Comparison of ENCODE assay signal across 16 cellular contexts in the genomic region with DNA sequence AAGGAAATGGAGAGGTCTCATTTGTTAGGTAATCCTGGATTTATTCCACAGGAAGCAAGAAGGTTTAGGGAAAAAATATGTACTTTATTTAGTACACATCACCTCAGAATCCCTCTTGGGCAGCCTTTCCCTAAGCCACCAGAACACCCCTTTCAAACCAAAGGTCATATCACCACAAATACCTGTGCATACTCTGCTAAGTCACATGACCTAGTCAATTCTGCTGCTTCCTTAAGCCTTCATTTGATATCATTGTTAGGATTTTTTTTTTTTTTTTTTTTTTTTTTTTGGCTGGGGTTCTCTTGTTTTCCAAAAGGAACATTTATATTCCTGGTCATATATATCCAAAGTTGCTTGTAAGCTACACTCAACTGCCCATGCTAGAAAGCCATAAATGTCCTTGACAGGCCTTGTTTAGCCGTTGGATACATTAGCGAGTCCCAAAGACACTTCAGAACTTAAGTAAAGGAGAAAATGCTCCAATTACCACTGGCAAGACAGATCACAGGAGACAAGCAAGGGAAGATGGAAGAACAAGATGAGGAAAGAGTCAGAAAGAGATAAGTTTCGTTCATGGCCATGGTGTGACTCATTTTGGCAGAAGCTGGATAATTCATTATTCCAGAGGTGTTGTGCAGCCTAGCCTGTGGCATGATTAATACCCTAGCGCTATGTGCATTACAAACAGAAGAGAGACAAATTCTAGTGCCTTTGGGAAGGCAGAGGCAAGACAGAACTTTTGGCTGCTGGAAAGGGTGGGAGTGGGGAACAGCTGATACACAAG.
A peak's percentile ranks its signal among the peaks of the same experiment; 100 is the strongest.
DNase-seq lines count a peak whose midpoint lies in the region; ATAC-seq, FAIRE-seq and TF ChIP-seq lines count a peak whose summit lies in the region.
"Had no signal": no experiment of that assay in that cellular context is flagged by ENCODE, and none has a peak within 500 bp of the region (broad histone marks: within the 10 kb centered on the region; RNA-seq: fewer than 3 reads in every experiment).

No MANE protein-coding gene starts in this region.

- peak overlapping the region; percentile 57 for H3K27ac Mint-ChIP-seq in T-helper 17 cell

- no peak overlapping the region for H3K4me3 Mint-ChIP-seq in T-helper 17 cell

- H3K36me3 ChIP-seq in endothelial cell of umbilical vein (ENCODE audit: control insufficient read depth in 2 of 2, extremely low read depth in 1 of 2, insufficient read depth in 2 of 2, low read length in 2 of 2) = peaks cover 0 to 3% of the 10 kb centered on the region in 2 experiments
- no peaks in the 10 kb centered on the region for H3K36me3 ChIP-seq in left lung
- no peaks in the 10 kb centered on the region for H3K36me3 ChIP-seq in H7 (replicated peaks; ENCODE audit: control insufficient read depth, insufficient read depth, low read length)
- H3K36me3 ChIP-seq: suprapubic skin had no signal

- no peak overlapping the region for H3K9ac ChIP-seq in endothelial cell of umbilical vein (replicated peaks; ENCODE audit: extremely low read depth, insufficient read depth, low read length)

- H3K27me3 Mint-ChIP-seq in T-helper 17 cell = no peaks in the 10 kb centered on the region

- DNase-seq in EH (ENCODE audit: low read depth) (peak; percentile 59), T-helper 17 cell (no peak), endothelial cell of umbilical vein (ENCODE audit: low read depth, low spot score) (no peak), left lung (no peak), H7 (no peak)
- DNase-seq in stimulated activated CD4-positive, alpha-beta T cell treated with anti-CD3 and anti-CD28 coated beads, Interleukin-4, amount 100 ng/mL, for 24 hours = no peak
- DNase-seq in NK-92 treated with Interleukin-12 subunit alpha and Interleukin-12 subunit beta, amount 100 ng/mL, for 24 hours (lab: John Stamatoyannopoulos, UW) = no peak
- DNase-seq: activated CD4-positive, CD25-positive, alpha-beta regulatory T cell treated with anti-CD3 and anti-CD28 coated beads, Interleukin-2, amount 50 U/mL, for 72 hours; activated effector memory CD4-positive, alpha-beta T cell treated with anti-CD3 and anti-CD28 coated beads, Interleukin-2, amount 50 U/mL, for 16 hours; NCI-H2029 treated with DMSO at 0.1 percent for 48 hours; NCI-H774; stimulated activated CD4-positive, alpha-beta T cell treated with anti-CD3 and anti-CD28 coated beads, Interleukin-2, amount 100 ng/mL, for 48 hours; T1000 had no signal

- H3K27me3 ChIP-seq in endothelial cell of umbilical vein (ENCODE audit: control insufficient read depth in 2 of 2, insufficient read depth in 2 of 2, low read length in 2 of 2) (no peaks in the 10 kb centered on the region), left lung (no peaks in the 10 kb centered on the region), H7 (ENCODE audit: control insufficient read depth, insufficient read depth, low read length) (no peaks in the 10 kb centered on the region)
- H3K27me3 ChIP-seq: right lobe of liver, suprapubic skin had no signal

- H3K4me3 ChIP-seq in endothelial cell of umbilical vein (replicated peaks in 1 of 3; ENCODE audit: insufficient read depth in 1 of 3, low read depth in 1 of 3, low read length in 3 of 3) = no peak overlapping the region
- H3K4me3 ChIP-seq in left lung = no peak overlapping the region
- no peak overlapping the region for H3K4me3 ChIP-seq in H7 (ENCODE audit: insufficient read depth, low read depth, low read length)
- H3K4me3 ChIP-seq: right lobe of liver, suprapubic skin had no signal

- no peak for TF ChIP-seq CTCF in endothelial cell of umbilical vein (IDR thresholded peaks at IDR 0.05; ENCODE audit: extremely low read depth in 1 of 2, insufficient read depth in 1 of 2, low read depth in 1 of 2, low read length in 2 of 2)
- no peak for TF ChIP-seq CTCF in left lung (IDR thresholded peaks at IDR 0.05)

- H4K20me1 ChIP-seq in endothelial cell of umbilical vein (replicated peaks; ENCODE audit: control insufficient read depth, extremely low read depth, insufficient read depth, low read length) = no peaks in the 10 kb centered on the region

- CTCF ChIA-PET in endothelial cell of umbilical vein (lab: Charles Lee) = interaction anchor here (0.6 to 2.3 kb wide), 9 partner anchors 11 to 384 kb away, joined by 3 to 9 read pairs (median 3); no protein-coding TSS in a partner anchor

- intact Hi-C loops in endothelial cell of umbilical vein (cut with micrococcal nuclease) (loop anchor here (2.0 kb wide), 1 partner anchor 219 kb away; no protein-coding TSS in a partner anchor), left lung (cut with DNase I) (loop anchor here in 1 of 2 donors (10.0 kb wide), 1 partner anchor 383 kb away; no protein-coding TSS in a partner anchor)

- dilution Hi-C loops in endothelial cell of umbilical vein (cut with MboI; ENCODE audit: extremely low pct_ligation_motif_present, low sequenced_read_pairs) = no loop called here

- no peak overlapping the region for H2AFZ ChIP-seq in endothelial cell of umbilical vein (ENCODE audit: low read depth, low read length)

- FAIRE-seq in endothelial cell of umbilical vein (lab: Jason Lieb, UNC) = no peak

- peaks cover 38% of the 10 kb centered on the region for H3K4me1 Mint-ChIP-seq in T-helper 17 cell

- H3K79me2 ChIP-seq in endothelial cell of umbilical vein (ENCODE audit: control insufficient read depth, insufficient read depth, low read length) = no peaks in the 10 kb centered on the region

- ATAC-seq in T-helper 17 cell = no peak
- peak; percentile 16 for ATAC-seq in left lung
- ATAC-seq in GM21423 (IDR thresholded peaks at IDR 0.05; ENCODE audit: unreplicated experiment) = no peak

- peaks cover 16% of the 10 kb centered on the region for H3K36me3 Mint-ChIP-seq in T-helper 17 cell (ENCODE audit: low read depth)

- peaks cover 9% of the 10 kb centered on the region for H3K4me1 ChIP-seq in endothelial cell of umbilical vein (ENCODE audit: control insufficient read depth, extremely low read depth, insufficient read depth, low read length)
- H3K4me1 ChIP-seq in left lung = peaks cover 0 to 6% of the 10 kb centered on the region in 2 donors

- no peak for TF ChIP-seq POLR2A in endothelial cell of umbilical vein (IDR thresholded peaks at IDR 0.05; ENCODE audit: low read depth, low read length)

- H3K27ac ChIP-seq in endothelial cell of umbilical vein (ENCODE audit: insufficient read depth, low read depth, low read length) (no peak overlapping the region), left lung (no peak overlapping the region)
- H3K27ac ChIP-seq: right lobe of liver, suprapubic skin had no signal

- H3K9me3 ChIP-seq in T-helper 17 cell (ENCODE audit: control insufficient read depth, low read length, poor library complexity, severe bottlenecking) (no peaks in the 10 kb centered on the region), endothelial cell of umbilical vein (replicated peaks; ENCODE audit: control insufficient read depth, insufficient read depth, low read length) (no peaks in the 10 kb centered on the region), left lung (no peaks in the 10 kb centered on the region)
- H3K9me3 ChIP-seq: right lobe of liver, suprapubic skin had no signal

- H3K9me1 ChIP-seq in endothelial cell of umbilical vein (replicated peaks; ENCODE audit: control insufficient read depth, extremely low read depth, insufficient read depth, low read length) = no peaks in the 10 kb centered on the region

- POLR2A ChIA-PET in endothelial cell of umbilical vein (lab: Charles Lee) = no interaction called here

- no TSS peak for BruUV-seq in endothelial cell of umbilical vein (replicated peaks; lab: Mats Ljungman, UMichigan)

- no peak overlapping the region for H3K4me2 ChIP-seq in endothelial cell of umbilical vein (ENCODE audit: insufficient read depth, low read length)

TF ChIP-seq in endothelial cell of umbilical vein, 7 proteins besides CTCF, POLR2A, EP300 and RAD21:
- no peak for TF ChIP-seq EZH2 (IDR thresholded peaks at IDR 0.05; ENCODE audit: borderline replicate concordance, low read depth, low read length, severe bottlenecking)
- peak; percentile 31 for TF ChIP-seq FOS (IDR thresholded peaks at IDR 0.05; ENCODE audit: borderline replicate concordance, insufficient read depth, low read length)
- TF ChIP-seq MYC (IDR thresholded peaks at IDR 0.05; ENCODE audit: low read depth, low read length) = no peak
- TF ChIP-seq, protein P1, sequence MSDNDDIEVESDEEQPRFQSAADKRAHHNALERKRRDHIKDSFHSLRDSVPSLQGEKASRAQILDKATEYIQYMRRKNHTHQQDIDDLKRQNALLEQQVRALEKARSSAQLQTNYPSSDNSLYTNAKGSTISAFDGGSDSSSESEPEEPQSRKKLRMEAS (IDR thresholded peaks at IDR 0.05; ENCODE audit: insufficient read depth, insufficient read length) = no peak
